Comparison of ENCODE assay signal across 15 cellular contexts in the genomic region with DNA sequence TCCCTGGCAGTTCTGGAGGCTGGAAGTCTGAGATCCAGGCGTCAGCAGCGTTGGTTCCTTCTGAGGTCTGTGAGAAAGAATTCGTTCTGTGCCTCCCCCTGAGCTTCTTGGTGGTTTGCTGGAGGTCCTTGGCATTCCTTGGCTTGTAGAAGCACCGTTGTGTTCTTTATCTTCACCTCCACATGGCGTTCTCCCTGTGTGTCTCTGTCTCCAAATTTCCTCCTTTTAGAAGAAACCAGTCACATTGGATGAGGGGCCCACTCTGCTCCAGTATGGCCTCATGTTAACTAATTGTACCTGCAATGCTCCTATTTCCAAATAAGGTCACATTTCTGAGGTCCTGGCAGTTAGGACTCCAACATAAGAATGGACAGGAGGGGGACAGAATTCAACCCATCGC.
A peak's percentile ranks its signal among the peaks of the same experiment; 100 is the strongest.
DNase-seq lines count a peak whose midpoint lies in the region; ATAC-seq and TF ChIP-seq lines count a peak whose summit lies in the region.
"Had no signal": no experiment of that assay in that cellular context is flagged by ENCODE, and none has a peak within 500 bp of the region (broad histone marks: within the 10 kb centered on the region; RNA-seq: fewer than 3 reads in every experiment).

No MANE protein-coding gene starts in this region.

- H3K36me3 ChIP-seq in hepatocyte (replicated peaks; ENCODE audit: insufficient read depth, low read depth) (no peaks in the 10 kb centered on the region), smooth muscle cell (ENCODE audit: low read depth) (no peaks in the 10 kb centered on the region)

- H3K4me3 ChIP-seq in hepatocyte (no peak overlapping the region), smooth muscle cell (no peak overlapping the region)

- H3K9me3 ChIP-seq in hepatocyte (ENCODE audit: low read depth), result no peaks in the 10 kb centered on the region
- no peaks in the 10 kb centered on the region for H3K9me3 ChIP-seq in smooth muscle cell (replicated peaks; ENCODE audit: low read depth)

- H3K9me3 Mint-ChIP-seq in activated CD4-positive, alpha-beta memory T cell treated with anti-CD3 and anti-CD28 coated beads for 36 hours, result peaks cover 2% of the 10 kb centered on the region
- H3K9me3 Mint-ChIP-seq: naive thymus-derived CD4-positive, alpha-beta T cell had no signal

- H3K36me3 Mint-ChIP-seq in activated CD4-positive, alpha-beta memory T cell treated with anti-CD3 and anti-CD28 coated beads for 36 hours, result peaks cover 2% of the 10 kb centered on the region
- H3K36me3 Mint-ChIP-seq: naive thymus-derived CD4-positive, alpha-beta T cell had no signal

- peak overlapping the region; percentile 31 for H3K27ac Mint-ChIP-seq in activated CD4-positive, alpha-beta memory T cell treated with anti-CD3 and anti-CD28 coated beads for 36 hours

- peak overlapping the region; percentile 46 for H3K9ac ChIP-seq in smooth muscle cell (ENCODE audit: low read depth)

- H3K9me2 ChIP-seq in hepatocyte (replicated peaks; ENCODE audit: insufficient read depth), result no peaks in the 10 kb centered on the region

- H3K4me2 ChIP-seq in hepatocyte (peak overlapping the region; percentile 19), smooth muscle cell (peak overlapping the region; percentile 1)

- H3K27ac ChIP-seq in hepatocyte, result peak overlapping the region; percentile 82
- H3K27ac ChIP-seq in smooth muscle cell (ENCODE audit: low read depth), result peak overlapping the region; percentile 95

- peak; percentile 18 for DNase-seq in HK-2 (ENCODE audit: unreplicated experiment)
- DNase-seq in activated CD4-positive, alpha-beta memory T cell treated with anti-CD3 and anti-CD28 coated beads for 36 hours, result no peak
- DNase-seq in hepatocyte (ENCODE audit: low spot score), result no peak
- no peak for DNase-seq in smooth muscle cell (lab: John Stamatoyannopoulos, UW; ENCODE audit: unreplicated experiment)
- no peak for DNase-seq in pons (ENCODE audit: low spot score)
- DNase-seq: activated T-cell treated with anti-CD3 and anti-CD28 coated beads for 4 hours; COR-L47; hippocampal formation; naive thymus-derived CD4-positive, alpha-beta T cell; NCI-H1048; NCI-H774; stimulated activated CD4-positive, alpha-beta T cell treated with anti-CD3 and anti-CD28 coated beads, Interleukin-4, amount 100 ng/mL, for 1 hour had no signal

- H3F3A ChIP-seq in smooth muscle cell (ENCODE audit: low read depth), result peaks cover 8% of the 10 kb centered on the region

- intact Hi-C loops in activated CD4-positive, alpha-beta memory T cell treated with anti-CD3 and anti-CD28 coated beads for 36 hours (cut with micrococcal nuclease), result loop anchor here (1.0 to 2.0 kb wide), 8 partner anchors 19 to 84 kb away; a partner anchor contains a TSS

- H3K27me3 ChIP-seq in hepatocyte (no peaks in the 10 kb centered on the region), smooth muscle cell (ENCODE audit: low read depth) (no peaks in the 10 kb centered on the region)

- H4K20me1 ChIP-seq in hepatocyte (ENCODE audit: insufficient read depth, poor library complexity, severe bottlenecking), result no peaks in the 10 kb centered on the region
- H4K20me1 ChIP-seq in smooth muscle cell (ENCODE audit: low read depth), result no peaks in the 10 kb centered on the region

- WGBS in hepatocyte (ENCODE audit: low lambda C conversion rate, missing lambda C conversion rate), result 78% methylated on average over 6 of the region's 6 CpGs
- 62% methylated on average over 6 of the region's 6 CpGs for WGBS in smooth muscle cell (ENCODE audit: low lambda C conversion rate)

- peak overlapping the region; percentile 5 for H3K4me3 Mint-ChIP-seq in activated CD4-positive, alpha-beta memory T cell treated with anti-CD3 and anti-CD28 coated beads for 36 hours

- POLR2A ChIA-PET in activated CD4-positive, alpha-beta memory T cell treated with anti-CD3 and anti-CD28 coated beads for 36 hours (lab: Charles Lee), result interaction anchor here (1.4 to 1.5 kb wide), 3 partner anchors 14 to 73 kb away, joined by 3 to 5 read pairs (median 4); a partner anchor contains a TSS

- peaks cover 5% of the 10 kb centered on the region for H3K4me1 ChIP-seq in hepatocyte (ENCODE audit: insufficient read depth)
- H3K4me1 ChIP-seq in smooth muscle cell (ENCODE audit: low read depth), result peaks cover 4% of the 10 kb centered on the region

- no peaks in the 10 kb centered on the region for H3K79me2 ChIP-seq in hepatocyte
- H3K79me2 ChIP-seq in smooth muscle cell (ENCODE audit: low read depth), result no peaks in the 10 kb centered on the region

- CTCF ChIA-PET in activated CD4-positive, alpha-beta memory T cell treated with anti-CD3 and anti-CD28 coated beads for 36 hours (lab: Charles Lee), result interaction anchor here (1.2 to 1.7 kb wide), 4 partner anchors 22 to 429 kb away, joined by 3 to 14 read pairs (median 5); no protein-coding TSS in a partner anchor

- ATAC-seq in GM21723 (IDR thresholded peaks at IDR 0.05; ENCODE audit: unreplicated experiment) (no peak), HG02588 (IDR thresholded peaks at IDR 0.05; ENCODE audit: unreplicated experiment) (no peak), HG02571 (IDR thresholded peaks at IDR 0.05; ENCODE audit: unreplicated experiment) (no peak)

- H3K4me1 Mint-ChIP-seq in activated CD4-positive, alpha-beta memory T cell treated with anti-CD3 and anti-CD28 coated beads for 36 hours (ENCODE audit: low read depth), result peaks cover 20% of the 10 kb centered on the region

- H3K27me3 Mint-ChIP-seq in activated CD4-positive, alpha-beta memory T cell treated with anti-CD3 and anti-CD28 coated beads for 36 hours, result no peaks in the 10 kb centered on the region

- TF ChIP-seq CTCF in hepatocyte (IDR thresholded peaks at IDR 0.05; ENCODE audit: poor library complexity), result no peak
- TF ChIP-seq CTCF in smooth muscle cell (IDR thresholded peaks at IDR 0.05; ENCODE audit: borderline replicate concordance, insufficient read depth, poor library complexity, severe bottlenecking), result no peak

- no peak overlapping the region for H2AFZ ChIP-seq in hepatocyte
- H2AFZ ChIP-seq in smooth muscle cell (ENCODE audit: low read depth), result no peak overlapping the region
